Comparison of ENCODE assay signal across 17 cellular contexts in genomic region chr13:79297128-79297527, GRCh38.
A peak's percentile ranks its signal among the peaks of the same experiment; 100 is the strongest.
DNase-seq lines count a peak whose midpoint lies in the region; ATAC-seq, FAIRE-seq and TF ChIP-seq lines count a peak whose summit lies in the region.
"Had no signal": no experiment of that assay in that cellular context is flagged by ENCODE, and none has a peak within 500 bp of the region (broad histone marks: within the 10 kb centered on the region; RNA-seq: fewer than 3 reads in every experiment).

No MANE protein-coding gene starts in this region.

- H3K36me3 Mint-ChIP-seq in CD8-positive, alpha-beta T cell = no peaks in the 10 kb centered on the region
- H3K36me3 Mint-ChIP-seq: CD4-positive, CD25-positive, alpha-beta regulatory T cell had no signal

- H3K27me3 ChIP-seq in upper lobe of right lung = no peaks in the 10 kb centered on the region
- no peaks in the 10 kb centered on the region for H3K27me3 ChIP-seq in CD8-positive, alpha-beta T cell (ENCODE audit: insufficient read depth, low read length)

- no peak overlapping the region for H3K4me3 Mint-ChIP-seq in CD8-positive, alpha-beta T cell
- H3K4me3 Mint-ChIP-seq: CD4-positive, CD25-positive, alpha-beta regulatory T cell had no signal

- H3K36me3 ChIP-seq in upper lobe of right lung = no peaks in the 10 kb centered on the region
- H3K36me3 ChIP-seq in CD8-positive, alpha-beta T cell (ENCODE audit: insufficient read depth, low read length) = no peaks in the 10 kb centered on the region

- FAIRE-seq in D721Med (lab: Jason Lieb, UNC) = no peak

- POLR2A ChIA-PET in CD8-positive, alpha-beta T cell (lab: Charles Lee) = no interaction called here

- no peaks in the 10 kb centered on the region for H3K9me3 ChIP-seq in upper lobe of right lung
- no peaks in the 10 kb centered on the region for H3K9me3 ChIP-seq in CD8-positive, alpha-beta T cell (ENCODE audit: low read length)
- H3K9me3 ChIP-seq: SK-N-SH had no signal

- H3K4me1 Mint-ChIP-seq in CD8-positive, alpha-beta T cell (ENCODE audit: low read depth) = no peaks in the 10 kb centered on the region
- H3K4me1 Mint-ChIP-seq: CD4-positive, CD25-positive, alpha-beta regulatory T cell had no signal

- H3K4me1 ChIP-seq in upper lobe of right lung = no peaks in the 10 kb centered on the region
- H3K4me1 ChIP-seq in CD8-positive, alpha-beta T cell (ENCODE audit: insufficient read depth, low read length) = no peaks in the 10 kb centered on the region

- CTCF ChIA-PET in CD8-positive, alpha-beta T cell (lab: Charles Lee) = no interaction called here

- peak; percentile 65 for ATAC-seq in GM18858 (IDR thresholded peaks at IDR 0.05; ENCODE audit: unreplicated experiment)
- peak; percentile 67 for ATAC-seq in GM21515 (IDR thresholded peaks at IDR 0.05; ENCODE audit: unreplicated experiment)
- ATAC-seq in HG02885 (IDR thresholded peaks at IDR 0.05; ENCODE audit: poor library complexity, unreplicated experiment) = peak; percentile 81
- ATAC-seq in upper lobe of right lung = no peak
- ATAC-seq in CD8-positive, alpha-beta T cell = no peak
- ATAC-seq in GM18907 (IDR thresholded peaks at IDR 0.05; ENCODE audit: unreplicated experiment) = no peak

- peaks cover 14% of the 10 kb centered on the region for H3K27me3 Mint-ChIP-seq in CD8-positive, alpha-beta T cell (ENCODE audit: low read depth)

- intact Hi-C loops in upper lobe of right lung (cut with DNase I) = no loop called here
- intact Hi-C loops in CD8-positive, alpha-beta T cell (cut with DNase I, micrococcal nuclease) = no loop called here

- no peak overlapping the region for H3K27ac ChIP-seq in upper lobe of right lung
- no peak overlapping the region for H3K27ac ChIP-seq in CD8-positive, alpha-beta T cell (ENCODE audit: low read depth, low read length)
- H3K27ac ChIP-seq: GM23248 had no signal

- DNase-seq in MV-4-11 (lab: John Stamatoyannopoulos, UW) (peak; percentile 61), upper lobe of right lung (no peak), D721Med (ENCODE audit: insufficient read length, low spot score) (no peak)
- no peak for DNase-seq in CD8-positive, alpha-beta T cell
- DNase-seq: AML-193; CD4-positive, CD25-positive, alpha-beta regulatory T cell; GM23248; MM.1S; NCI-H187 treated with DMSO at 0.1 percent for 48 hours; NCI-H446 treated with DMSO at 0.1 percent for 48 hours; NCI-H82; Right ventricle myocardium superior; SK-N-SH had no signal

- no peaks in the 10 kb centered on the region for H3K9me3 Mint-ChIP-seq in CD8-positive, alpha-beta T cell

- TF ChIP-seq CTCF in upper lobe of right lung (IDR thresholded peaks at IDR 0.05) = no peak
- TF ChIP-seq CTCF in CD8-positive, alpha-beta T cell (IDR thresholded peaks at IDR 0.05) = no peak
- TF ChIP-seq CTCF in D721Med (IDR thresholded peaks at IDR 0.05; ENCODE audit: insufficient read depth, missing control alignments) = no peak

- H3K27ac Mint-ChIP-seq in CD8-positive, alpha-beta T cell = no peak overlapping the region
- H3K27ac Mint-ChIP-seq: CD4-positive, CD25-positive, alpha-beta regulatory T cell had no signal

- no peak overlapping the region for H3K4me3 ChIP-seq in upper lobe of right lung
- H3K4me3 ChIP-seq in CD8-positive, alpha-beta T cell (ENCODE audit: low read depth, low read length) = no peak overlapping the region
- H3K4me3 ChIP-seq: GM23248 had no signal

Comparison
In these comparisons a context has a peak if more than half of its experiments do, and no peak if none do; other contexts are left out.
1. ATAC-seq: peak in GM18858 (single experiment), GM21515 (single experiment) and HG02885 (single experiment); none in upper lobe of right lung (single experiment), CD8-positive, alpha-beta T cell (single experiment) and GM18907 (single experiment).